ENCODE assay signal across 14 cellular contexts in the genomic region with DNA sequence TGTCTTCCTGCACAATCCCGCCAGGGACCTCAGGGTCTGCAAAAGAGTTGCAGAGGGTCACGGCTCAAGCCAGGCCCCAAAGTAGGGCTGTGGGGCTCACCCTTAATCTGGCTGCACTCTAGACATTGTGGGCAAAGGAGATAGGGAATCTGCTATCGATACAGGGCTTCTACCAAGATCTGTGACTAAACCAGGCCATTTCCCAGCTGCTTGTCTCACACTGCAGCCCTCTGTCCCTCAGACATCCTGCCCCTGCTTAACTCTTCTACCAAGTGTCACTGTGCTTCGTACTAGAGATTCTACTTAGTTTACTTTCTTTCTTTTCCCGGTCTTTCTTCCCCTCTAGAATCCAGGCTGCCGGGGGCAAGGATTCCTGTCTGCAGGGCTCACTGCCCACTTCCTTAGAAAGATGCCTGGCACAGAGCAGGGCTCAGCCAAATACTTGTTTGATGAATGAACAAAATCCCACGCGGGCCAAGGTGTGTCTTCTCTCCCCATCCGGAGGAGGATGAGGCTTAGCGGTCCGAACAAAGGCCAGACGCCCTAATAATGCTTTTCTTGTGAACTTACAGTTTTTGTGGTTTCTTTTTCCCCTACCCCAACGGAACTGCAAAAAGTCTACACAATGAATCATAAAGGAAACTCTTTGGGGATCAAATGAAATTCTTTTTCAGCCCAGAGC.
DNase-seq lines count a peak whose midpoint lies in the region; ATAC-seq, FAIRE-seq and TF ChIP-seq lines count a peak whose summit lies in the region.
"Had no signal": no experiment of that assay in that cellular context is flagged by ENCODE, and none has a peak within 500 bp of the region (broad histone marks: within the 10 kb centered on the region; RNA-seq: fewer than 3 reads in every experiment).

No MANE protein-coding gene starts in this region.

- no peaks in the 10 kb centered on the region for H3K9me3 Mint-ChIP-seq in nephron
- H3K9me3 Mint-ChIP-seq in activated T-cell treated with anti-CD3 and anti-CD28 coated beads, Interleukin-2, amount 50 U/mL, for 4 hours, result no peaks in the 10 kb centered on the region

- H3K36me3 ChIP-seq in BLaER1 (no peaks in the 10 kb centered on the region), MG63 (no peaks in the 10 kb centered on the region), bronchial epithelial cell (ENCODE audit: control insufficient read depth, insufficient read depth, low read length) (no peaks in the 10 kb centered on the region)
- H3K36me3 ChIP-seq: uterus had no signal

- H3K27ac ChIP-seq in BLaER1, result peak overlapping the region; percentile 76
- H3K27ac ChIP-seq: uterus had no signal

- H3K27ac Mint-ChIP-seq in nephron, result peak overlapping the region in 2 of 3 experiments; percentile 22 to 60

- peaks cover 7% of the 10 kb centered on the region for H3K27me3 Mint-ChIP-seq in nephron (ENCODE audit: low read depth)
- peaks cover 12% of the 10 kb centered on the region for H3K27me3 Mint-ChIP-seq in activated T-cell treated with anti-CD3 and anti-CD28 coated beads, Interleukin-2, amount 50 U/mL, for 4 hours (ENCODE audit: low read depth)

- peak; percentile 80 for DNase-seq in MG63
- DNase-seq in bronchial epithelial cell (ENCODE audit: low read depth), result peak; percentile 75
- DNase-seq in erythroblast (lab: John Stamatoyannopoulos, UW), result no peak
- no peak for DNase-seq in activated T-cell treated with anti-CD3 and anti-CD28 coated beads, Interleukin-2, amount 50 U/mL, for 4 hours
- no peak for DNase-seq in T-helper 1 cell
- DNase-seq: activated CD4-positive, alpha-beta T cell treated with anti-CD3 and anti-CD28 coated beads, Interleukin-2, amount 50 U/mL, for 4 hours; cortex of kidney; head of caudate nucleus; NCI-H1694; occipital lobe; uterus had no signal

- peak overlapping the region; percentile 72 for H3K4me2 ChIP-seq in BLaER1

- no peak for ATAC-seq in GM21526 (IDR thresholded peaks at IDR 0.05; ENCODE audit: low FRiP score, unreplicated experiment)
- ATAC-seq in activated T-cell treated with anti-CD3 and anti-CD28 coated beads, Interleukin-2, amount 50 U/mL, for 4 hours, result no peak

- no peak overlapping the region for H3K4me3 Mint-ChIP-seq in nephron
- H3K4me3 Mint-ChIP-seq in activated T-cell treated with anti-CD3 and anti-CD28 coated beads, Interleukin-2, amount 50 U/mL, for 4 hours, result no peak overlapping the region

- peak overlapping the region; percentile 55; the same call in 1 of the 2 replicates for H3K9ac ChIP-seq in BLaER1

- no peak overlapping the region for H3K4me3 ChIP-seq in BLaER1
- no peak overlapping the region for H3K4me3 ChIP-seq in MG63
- no peak overlapping the region for H3K4me3 ChIP-seq in bronchial epithelial cell (ENCODE audit: low read depth, low read length)
- H3K4me3 ChIP-seq: uterus had no signal

- TF ChIP-seq CTCF in bronchial epithelial cell (IDR thresholded peaks at IDR 0.05; ENCODE audit: insufficient read depth, low read length, severe bottlenecking) (no peak), nephron (IDR thresholded peaks at IDR 0.05; ENCODE audit: unreplicated experiment in 3 of 3) (no peak)

- peaks cover 25% of the 10 kb centered on the region for H3K4me1 Mint-ChIP-seq in nephron
- H3K4me1 Mint-ChIP-seq in activated T-cell treated with anti-CD3 and anti-CD28 coated beads, Interleukin-2, amount 50 U/mL, for 4 hours (ENCODE audit: low read depth), result no peaks in the 10 kb centered on the region

- H3K27me3 ChIP-seq in BLaER1, result no peaks in the 10 kb centered on the region
- H3K27me3 ChIP-seq in MG63, result no peaks in the 10 kb centered on the region
- no peaks in the 10 kb centered on the region for H3K27me3 ChIP-seq in bronchial epithelial cell (ENCODE audit: control insufficient read depth, insufficient read depth, low read length)
- H3K27me3 ChIP-seq: uterus had no signal

- H3K36me3 Mint-ChIP-seq in nephron (ENCODE audit: low read depth), result no peaks in the 10 kb centered on the region
- no peaks in the 10 kb centered on the region for H3K36me3 Mint-ChIP-seq in activated T-cell treated with anti-CD3 and anti-CD28 coated beads, Interleukin-2, amount 50 U/mL, for 4 hours (ENCODE audit: insufficient read depth)

- H3K4me1 ChIP-seq in BLaER1, result peaks cover 80% of the 10 kb centered on the region
- H3K4me1 ChIP-seq: uterus had no signal

- H3K9me3 ChIP-seq in BLaER1 (no peaks in the 10 kb centered on the region), MG63 (no peaks in the 10 kb centered on the region)
- H3K9me3 ChIP-seq: uterus had no signal

- FAIRE-seq in bronchial epithelial cell (lab: Jason Lieb, UNC), result no peak

- H4K20me1 ChIP-seq in BLaER1, result no peaks in the 10 kb centered on the region

- no peak for TF ChIP-seq POLR2A in erythroblast (IDR thresholded peaks at IDR 0.05; ENCODE audit: low read length)

Comparison
In these comparisons a context has a peak if more than half of its experiments do, and no peak if none do; other contexts are left out.
1. DNase-seq: peak in MG63 (single experiment) and bronchial epithelial cell (single experiment); none in erythroblast (0 of 2), activated T-cell treated with anti-CD3 and anti-CD28 coated beads, Interleukin-2, amount 50 U/mL, for 4 hours (single experiment) and T-helper 1 cell (0 of 5).